23 cellular contexts compared by ENCODE assay signal in genomic region chr1:44303532-44303931, GRCh38.
"Had no signal": no experiment of that assay in that cellular context is flagged by ENCODE, and none has a peak within 500 bp of the region (broad histone marks: within the 10 kb centered on the region; RNA-seq: fewer than 3 reads in every experiment).

No MANE protein-coding gene starts in this region.

- H3K27me3 Mint-ChIP-seq: activated B cell treated with CpG ODN at 0.5 μM for 24 hours; activated CD8-positive, alpha-beta T cell treated with anti-CD3 and anti-CD28 coated beads for 36 hours; T-helper 17 cell had no signal

- H3K4me3 Mint-ChIP-seq: activated B cell treated with CpG ODN at 0.5 μM for 24 hours; activated CD8-positive, alpha-beta T cell treated with anti-CD3 and anti-CD28 coated beads for 36 hours; activated T-cell treated with anti-CD3 and anti-CD28 coated beads, Interleukin-2, amount 50 U/mL, for 72 hours had no signal

- ATAC-seq: activated CD8-positive, alpha-beta T cell treated with anti-CD3 and anti-CD28 coated beads for 36 hours; activated T-cell treated with anti-CD3 and anti-CD28 coated beads, Interleukin-2, amount 50 U/mL, for 72 hours; K562; SK-N-SH treated with all-trans-retinoic acid at 6 μM for 48 hours; T-helper 17 cell had no signal

- H3K4me1 Mint-ChIP-seq: activated B cell treated with CpG ODN at 0.5 μM for 24 hours had no signal

- H3K27me3 ChIP-seq: breast epithelium, Peyer's patch, SJSA1 had no signal

- H3K4me1 ChIP-seq: breast epithelium, Peyer's patch, SJSA1 had no signal

- H3K9me3 ChIP-seq: breast epithelium, Peyer's patch, SJSA1 had no signal

- H3K27ac ChIP-seq: breast epithelium, Peyer's patch, RWPE1, SJSA1 had no signal

- DNase-seq: activated B cell treated with CpG ODN at 0.5 μM for 24 hours; activated CD8-positive, alpha-beta memory T cell treated with anti-CD3 and anti-CD28 coated beads, Interleukin-2, amount 50 U/mL, for 4 hours; activated CD8-positive, alpha-beta T cell treated with anti-CD3 and anti-CD28 coated beads for 36 hours; activated T-cell treated with anti-CD3 and anti-CD28 coated beads, Interleukin-2, amount 50 U/mL, for 72 hours; aorta; Karpas-422; MM.1S; NCI-H1105; NCI-H1436; NCI-H1694 treated with DMSO at 0.1 percent for 48 hours; NCI-H2029 treated with DMSO at 0.1 percent for 48 hours; NCI-H510A treated with DMSO at 0.1 percent for 48 hours; NCI-H69; SHP77; SW 1271; T-helper 17 cell; T-helper 9 cell had no signal

- H3K4me3 ChIP-seq: breast epithelium, K562, Peyer's patch, SJSA1 had no signal

- H3K9me3 Mint-ChIP-seq: activated B cell treated with CpG ODN at 0.5 μM for 24 hours; activated CD8-positive, alpha-beta T cell treated with anti-CD3 and anti-CD28 coated beads for 36 hours; activated T-cell treated with anti-CD3 and anti-CD28 coated beads, Interleukin-2, amount 50 U/mL, for 72 hours had no signal

- H3K27ac Mint-ChIP-seq: activated B cell treated with CpG ODN at 0.5 μM for 24 hours; activated CD8-positive, alpha-beta T cell treated with anti-CD3 and anti-CD28 coated beads for 36 hours; activated T-cell treated with anti-CD3 and anti-CD28 coated beads, Interleukin-2, amount 50 U/mL, for 72 hours; T-helper 17 cell had no signal
